In the genomic region with DNA sequence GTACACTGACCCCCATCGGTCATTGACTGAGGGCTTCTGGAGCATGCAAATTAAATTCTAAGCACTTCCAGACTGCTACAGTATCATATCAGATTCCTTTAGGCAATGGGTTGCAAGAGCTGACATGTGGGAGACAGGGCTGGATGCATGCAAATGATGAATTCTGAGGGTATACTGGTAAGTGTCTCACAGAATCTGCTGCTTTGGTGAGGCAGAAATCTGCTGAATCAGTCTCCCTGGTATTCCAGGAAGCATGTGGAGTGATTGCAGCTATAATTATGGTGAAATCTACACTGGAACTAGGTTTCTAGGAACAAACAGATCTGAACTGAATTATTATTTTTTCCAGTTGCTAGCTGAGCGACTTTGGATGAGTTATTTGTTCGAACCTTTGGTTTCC, we compare ENCODE assay signal across 24 cellular contexts.
DNase-seq lines count a peak whose midpoint lies in the region; ATAC-seq and TF ChIP-seq lines count a peak whose summit lies in the region.
"Had no signal": no experiment of that assay in that cellular context is flagged by ENCODE, and none has a peak within 500 bp of the region (broad histone marks: within the 10 kb centered on the region; RNA-seq: fewer than 3 reads in every experiment).

No MANE protein-coding gene starts in this region.

- H2BK15ac ChIP-seq in mesenchymal stem cell (ENCODE audit: low read depth, poor library complexity, severe bottlenecking) = no peak overlapping the region

- H2BK5ac ChIP-seq in mesenchymal stem cell (ENCODE audit: low read depth, low read length, poor library complexity, severe bottlenecking) = no peak overlapping the region

- peak; percentile 54 for DNase-seq in AG10803 (ENCODE audit: low read depth)
- DNase-seq in LHCN-M2 (ENCODE audit: low read depth) = peak; percentile 28
- DNase-seq in cardiac fibroblast (ENCODE audit: low read depth in 2 of 2) = peak; percentile 39 to 63
- peak; percentile 59 for DNase-seq in mesenchymal stem cell
- DNase-seq in midbrain (lab: John Stamatoyannopoulos, UW) = no peak
- DNase-seq in erythroblast (lab: John Stamatoyannopoulos, UW) = no peak
- DNase-seq: activated CD4-positive, alpha-beta T cell treated with anti-CD3 and anti-CD28 coated beads, Interleukin-2, amount 50 U/mL, for 48 hours; activated naive CD4-positive, alpha-beta T cell treated with anti-CD3 and anti-CD28 coated beads, Interleukin-2, amount 50 U/mL, for 16 hours; activated T-cell treated with anti-CD3 and anti-CD28 coated beads, Interleukin-2, amount 50 U/mL, for 24 hours; dorsolateral prefrontal cortex; islet precursor cell; naive thymus-derived CD4-positive, alpha-beta T cell; NCI-H446 treated with DMSO at 0.1 percent for 48 hours; ovary; Right ventricle myocardium superior; stimulated activated CD4-positive, alpha-beta T cell treated with anti-CD3 and anti-CD28 coated beads, Interleukin-2, amount 100 ng/mL, for 24 hours; stimulated activated naive CD8-positive, alpha-beta T cell treated with anti-CD3 and anti-CD28 coated beads, Interleukin-15, amount 100 ng/mL, for 72 hours; T-helper 1 cell; upper lobe of left lung; WERI-Rb-1 had no signal

- H3K4ac ChIP-seq in mesenchymal stem cell (ENCODE audit: low read depth in 1 of 2, low read length in 2 of 2) = no peak overlapping the region

- H3K4me3 ChIP-seq in AG10803 (ENCODE audit: low read length) (no peak overlapping the region), cardiac fibroblast (replicated peaks in 1 of 2; ENCODE audit: low read depth in 2 of 2, low read length in 2 of 2) (no peak overlapping the region), mesenchymal stem cell (ENCODE audit: insufficient read depth in 1 of 2, low read depth in 1 of 2, low read length in 2 of 2) (no peak overlapping the region)
- H3K4me3 ChIP-seq: cardiac muscle cell, dorsolateral prefrontal cortex, lung, ovary, upper lobe of left lung had no signal

- no peak for TF ChIP-seq POLR2A in erythroblast (IDR thresholded peaks at IDR 0.05; ENCODE audit: low read length)

- no peak overlapping the region for H3K4me2 ChIP-seq in mesenchymal stem cell (ENCODE audit: low read length, poor library complexity, severe bottlenecking)

- no peaks in the 10 kb centered on the region for H3K79me1 ChIP-seq in mesenchymal stem cell (replicated peaks; ENCODE audit: low read length, poor library complexity, severe bottlenecking)

- no peak overlapping the region for H3K18ac ChIP-seq in mesenchymal stem cell (ENCODE audit: low read depth in 1 of 2, low read length in 2 of 2)

- H3K27ac ChIP-seq in mesenchymal stem cell (ENCODE audit: low read length, poor library complexity, severe bottlenecking) = no peak overlapping the region
- H3K27ac ChIP-seq: cardiac muscle cell, dorsolateral prefrontal cortex, ovary, upper lobe of left lung, WERI-Rb-1 had no signal

- H3K14ac ChIP-seq in mesenchymal stem cell (ENCODE audit: low read length in 2 of 2) = no peak overlapping the region

- WGBS in mesenchymal stem cell = no CpG with 5 or more reads among the region's 3 CpGs

- no peaks in the 10 kb centered on the region for H3K36me3 ChIP-seq in mesenchymal stem cell (ENCODE audit: control insufficient read depth in 1 of 2, insufficient read depth in 2 of 2, low read depth in 1 of 2, low read length in 2 of 2)
- H3K36me3 ChIP-seq: cardiac muscle cell, ovary, upper lobe of left lung, WERI-Rb-1 had no signal

- H2BK12ac ChIP-seq in mesenchymal stem cell (ENCODE audit: low read length in 2 of 2) = no peak overlapping the region

- no peak overlapping the region for H3K23ac ChIP-seq in mesenchymal stem cell (ENCODE audit: low read length in 2 of 2)

- ATAC-seq in HG03342 (IDR thresholded peaks at IDR 0.05; ENCODE audit: unreplicated experiment) (no peak), GM19455 (IDR thresholded peaks at IDR 0.05; ENCODE audit: unreplicated experiment) (no peak)
- ATAC-seq: naive thymus-derived CD4-positive, alpha-beta T cell; stimulated activated naive CD8-positive, alpha-beta T cell treated with anti-CD3 and anti-CD28 coated beads, Interleukin-15, amount 100 ng/mL, for 72 hours had no signal

- no peak overlapping the region for H4K8ac ChIP-seq in mesenchymal stem cell (ENCODE audit: low read length)

- no peak overlapping the region for H2AK5ac ChIP-seq in mesenchymal stem cell (ENCODE audit: low read length, severe bottlenecking)

- no peaks in the 10 kb centered on the region for H3K4me1 ChIP-seq in mesenchymal stem cell (ENCODE audit: control insufficient read depth, insufficient read depth, low read depth, low read length)
- H3K4me1 ChIP-seq: upper lobe of left lung had no signal

- H3K27me3 ChIP-seq in mesenchymal stem cell (ENCODE audit: control insufficient read depth in 1 of 2, insufficient read depth in 1 of 2, low read length in 2 of 2) = no peaks in the 10 kb centered on the region
- H3K27me3 ChIP-seq: cardiac muscle cell, ovary, upper lobe of left lung had no signal

- TF ChIP-seq CTCF in AG10803 (conservative IDR thresholded peaks at IDR 0.05; ENCODE audit: low read length) (no peak), cardiac fibroblast (IDR thresholded peaks at IDR 0.05; ENCODE audit: low read depth, low read length) (no peak)

- no peaks in the 10 kb centered on the region for H3K9me3 ChIP-seq in mesenchymal stem cell (ENCODE audit: control insufficient read depth, low read length)
- H3K9me3 ChIP-seq: ovary, upper lobe of left lung had no signal

- no peak overlapping the region for H3K9ac ChIP-seq in mesenchymal stem cell (ENCODE audit: low read length)

- no peak overlapping the region for H4K91ac ChIP-seq in mesenchymal stem cell (ENCODE audit: low read length)

- no peak overlapping the region for H2BK120ac ChIP-seq in mesenchymal stem cell (ENCODE audit: low read depth, low read length)

- no peak overlapping the region for H2AFZ ChIP-seq in mesenchymal stem cell (ENCODE audit: low read depth, low read length)

Comparison
In these comparisons a context has a peak if more than half of its experiments do, and no peak if none do; other contexts are left out.
1. DNase-seq: peak in AG10803 (single experiment), LHCN-M2 (single experiment), cardiac fibroblast (2 of 2) and mesenchymal stem cell (single experiment); none in midbrain (single experiment) and erythroblast (0 of 2).